Comparison of ENCODE assay signal across 9 cellular contexts in genomic region chr1:156961709-156962108, GRCh38. TPM values are rescaled to one million over a fixed set of nuclear protein-coding genes. Genes with fewer than 3 reads are reported as not detected.
DNase-seq lines count a peak whose midpoint lies in the region; ATAC-seq and TF ChIP-seq lines count a peak whose summit lies in the region.
"Had no signal": no experiment of that assay in that cellular context is flagged by ENCODE, and none has a peak within 500 bp of the region (broad histone marks: within the 10 kb centered on the region; RNA-seq: fewer than 3 reads in every experiment).

No MANE protein-coding gene starts in this region.

- ATAC-seq in HG02852 (IDR thresholded peaks at IDR 0.05; ENCODE audit: unreplicated experiment) (no peak), GM18867 (IDR thresholded peaks at IDR 0.05; ENCODE audit: unreplicated experiment) (no peak)

- DNase-seq in AG04450 (ENCODE audit: low read depth, low spot score) (no peak), endodermal cell (no peak), COLO668 (lab: John Stamatoyannopoulos, UW; ENCODE audit: unreplicated experiment) (no peak), NCI-H2196 treated with DMSO at 0.1 percent for 48 hours (lab: John Stamatoyannopoulos, UW; ENCODE audit: unreplicated experiment) (no peak)

- H3K4me3 ChIP-seq in AG04450 (ENCODE audit: low read depth, low read length) (no peak overlapping the region), endodermal cell (ENCODE audit: low read length) (no peak overlapping the region)

- H3K9ac ChIP-seq in endodermal cell (ENCODE audit: extremely low read depth, low read length, poor library complexity, severe bottlenecking) = no peak overlapping the region

- POLR2A ChIA-PET in AG04450 (lab: Yijun Ruan, JAX) = no interaction called here

- H3K36me3 ChIP-seq in endodermal cell (ENCODE audit: control insufficient read depth, insufficient read depth, low read length) = peaks cover 93% of the 10 kb centered on the region

- no peaks in the 10 kb centered on the region for H3K9me3 ChIP-seq in AG04450 (ENCODE audit: control insufficient read depth, insufficient read depth, low read length)
- H3K9me3 ChIP-seq in endodermal cell (ENCODE audit: control insufficient read depth, low read length) = no peaks in the 10 kb centered on the region

- peaks cover 5% of the 10 kb centered on the region for H3K9me3 Mint-ChIP-seq in T-helper 1 cell treated with Interleukin-12 subunit alpha and Interleukin-12 subunit beta and Interleukin-4 antibody, amounts not matched to agents 30 μg/mL and 1 μg/mL, for 36 hours
- no peaks in the 10 kb centered on the region for H3K9me3 Mint-ChIP-seq in endodermal cell

- 78 to 89% methylated on average over 4 of the region's 4 CpGs for WGBS in endodermal cell (ENCODE audit: insufficient coverage in 1 of 2, insufficient read length in 1 of 2), 2 experiments

- H3K27me3 ChIP-seq in AG04450 (ENCODE audit: control insufficient read depth, insufficient read depth, low read length) = no peaks in the 10 kb centered on the region
- no peaks in the 10 kb centered on the region for H3K27me3 ChIP-seq in endodermal cell (ENCODE audit: control insufficient read depth, insufficient read depth, low read length, poor library complexity, severe bottlenecking)

- peaks cover 18% of the 10 kb centered on the region for H3K36me3 Mint-ChIP-seq in T-helper 1 cell treated with Interleukin-12 subunit alpha and Interleukin-12 subunit beta and Interleukin-4 antibody, amounts not matched to agents 30 μg/mL and 1 μg/mL, for 36 hours (ENCODE audit: low read depth)
- H3K36me3 Mint-ChIP-seq in endodermal cell (ENCODE audit: low read depth) = peaks cover 88% of the 10 kb centered on the region

- no peaks in the 10 kb centered on the region for H3K4me1 ChIP-seq in endodermal cell (ENCODE audit: control insufficient read depth, insufficient read depth, low read length)

- H3K27ac Mint-ChIP-seq in T-helper 1 cell treated with Interleukin-12 subunit alpha and Interleukin-12 subunit beta and Interleukin-4 antibody, amounts not matched to agents 30 μg/mL and 1 μg/mL, for 36 hours = no peak overlapping the region
- H3K27ac Mint-ChIP-seq in endodermal cell = no peak overlapping the region

- H3K27ac ChIP-seq in AG04450 (ENCODE audit: low read depth, low read length) (no peak overlapping the region), endodermal cell (ENCODE audit: low read depth, low read length) (no peak overlapping the region)

- peak overlapping the region; percentile 41 for H3K4me3 Mint-ChIP-seq in T-helper 1 cell treated with Interleukin-12 subunit alpha and Interleukin-12 subunit beta and Interleukin-4 antibody, amounts not matched to agents 30 μg/mL and 1 μg/mL, for 36 hours
- H3K4me3 Mint-ChIP-seq in endodermal cell = no peak overlapping the region

- peaks cover 50% of the 10 kb centered on the region for H3K4me1 Mint-ChIP-seq in T-helper 1 cell treated with Interleukin-12 subunit alpha and Interleukin-12 subunit beta and Interleukin-4 antibody, amounts not matched to agents 30 μg/mL and 1 μg/mL, for 36 hours (ENCODE audit: low read depth)
- H3K4me1 Mint-ChIP-seq in endodermal cell = no peaks in the 10 kb centered on the region

- peak; percentile 20; the same call in 1 of the 2 replicates for TF ChIP-seq CTCF in AG04450 (IDR thresholded peaks at IDR 0.05; ENCODE audit: low read depth, low read length)
- peak; percentile 60 for TF ChIP-seq CTCF in GM12872 (IDR thresholded peaks at IDR 0.05; ENCODE audit: insufficient read depth, low read depth, low read length)
- peak; percentile 65 for TF ChIP-seq CTCF in endodermal cell (conservative IDR thresholded peaks at IDR 0.05)

- CTCF ChIA-PET in AG04450 (lab: Charles Lee) = no interaction called here

- peaks cover 13% of the 10 kb centered on the region for H3K27me3 Mint-ChIP-seq in T-helper 1 cell treated with Interleukin-12 subunit alpha and Interleukin-12 subunit beta and Interleukin-4 antibody, amounts not matched to agents 30 μg/mL and 1 μg/mL, for 36 hours (ENCODE audit: low read depth)
- no peaks in the 10 kb centered on the region for H3K27me3 Mint-ChIP-seq in endodermal cell (ENCODE audit: insufficient read depth)

RNA-seq across cellular contexts. Expression of gene LRRC71, which starts 41.3 kb away (rescaled TPM):
- not detected in 2 replicates for polyA plus RNA-seq in AG04450 (2011; rRNA removed)
- polyA minus RNA-seq in AG04450 (2011; rRNA and poly(A)+ RNA removed) = 0.13 TPM in 1 of 2 replicates, not detected in the other
- total RNA-seq in endodermal cell = not detected
- not detected for polyA plus RNA-seq in endodermal cell (2013, experiment 1 of 2)
- polyA plus RNA-seq in endodermal cell (2013, experiment 2 of 2) = not detected
- total RNA-seq: activated CD8-positive, alpha-beta memory T cell treated with anti-CD3 and anti-CD28 coated beads for 36 hours had no signal
